ENCODE assay signal across 13 cellular contexts in the genomic region with DNA sequence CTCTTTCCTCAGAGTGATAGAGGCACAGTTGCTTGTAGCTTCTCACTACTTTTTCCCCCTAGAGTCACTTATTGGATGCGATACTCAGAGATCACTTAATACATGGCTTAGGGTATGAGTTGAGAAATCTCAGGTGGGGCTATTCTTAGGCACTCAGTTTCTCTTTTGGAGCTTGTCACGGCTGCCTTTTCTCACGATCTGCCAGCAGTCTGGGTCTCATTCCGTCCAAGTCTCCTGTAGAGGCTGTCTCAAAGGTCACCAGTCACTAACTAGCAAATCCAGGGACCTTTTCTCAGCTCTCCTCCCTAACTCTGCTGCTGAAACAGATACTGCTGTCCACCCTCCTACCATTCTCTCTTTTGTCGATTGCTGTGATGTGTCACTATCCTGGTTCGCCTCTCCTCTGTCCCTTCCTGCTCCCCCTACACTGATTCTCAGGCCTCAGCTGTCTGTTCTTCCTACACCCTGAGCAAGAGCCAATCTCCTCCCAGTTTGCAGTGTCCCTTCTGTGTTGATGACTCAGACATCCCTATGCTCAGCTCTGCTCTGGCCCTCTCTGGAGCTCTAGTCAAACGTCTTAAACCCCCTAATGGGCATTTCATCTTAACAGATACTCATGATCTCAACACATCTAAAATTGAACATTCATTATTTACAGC. TPM values are rescaled to one million over a fixed set of nuclear protein-coding genes. Genes with fewer than 3 reads are reported as not detected.
A peak's percentile ranks its signal among the peaks of the same experiment; 100 is the strongest.
DNase-seq lines count a peak whose midpoint lies in the region; ATAC-seq and TF ChIP-seq lines count a peak whose summit lies in the region.
"Had no signal": no experiment of that assay in that cellular context is flagged by ENCODE, and none has a peak within 500 bp of the region (broad histone marks: within the 10 kb centered on the region; RNA-seq: fewer than 3 reads in every experiment).

No MANE protein-coding gene starts in this region.

- no peak overlapping the region for H3K27ac ChIP-seq in left lung
- H3K27ac ChIP-seq: BLaER1 treated with 17β-estradiol and CSF1 and Interleukin-3, amounts not matched to agents 10 nM and 100 nM had no signal

- ATAC-seq in left lung = peak; percentile 36
- ATAC-seq: GM12878 had no signal

- in situ Hi-C loops in ACHN (cut with HindIII; ENCODE audit: low pct_ligation_motif_present, low pct_unique_long_range_greater_than_20kb, low sequenced_read_pairs) = no loop called here

- H3K27me3 ChIP-seq in left lung = no peaks in the 10 kb centered on the region
- H3K27me3 ChIP-seq: BLaER1 treated with 17β-estradiol and CSF1 and Interleukin-3, amounts not matched to agents 10 nM and 100 nM had no signal

- DNase-seq in ACHN = peak; percentile 40
- peak; percentile 70 for DNase-seq in HT1080 (ENCODE audit: low read depth)
- peak; percentile 71 for DNase-seq in cerebellum (ENCODE audit: low spot score)
- no peak for DNase-seq in left lung
- no peak for DNase-seq in effector CD8-positive, alpha-beta T cell (lab: John Stamatoyannopoulos, UW)
- DNase-seq in activated CD8-positive, alpha-beta memory T cell treated with anti-CD3 and anti-CD28 coated beads, Interleukin-2, amount 50 U/mL, for 4 hours = no peak
- DNase-seq in pons (ENCODE audit: low spot score) = no peak
- DNase-seq in NCI-H69 (lab: John Stamatoyannopoulos, UW) = no peak
- DNase-seq: activated gamma-delta T cell; mammary epithelial cell; stimulated activated naive CD4-positive, alpha-beta T cell had no signal

- H3K4me3 ChIP-seq in left lung = no peak overlapping the region
- H3K4me3 ChIP-seq: BLaER1 treated with 17β-estradiol and CSF1 and Interleukin-3, amounts not matched to agents 10 nM and 100 nM; GM12878 had no signal

- no peak for TF ChIP-seq CTCF in left lung (IDR thresholded peaks at IDR 0.05)

- H3K9me3 ChIP-seq in left lung = no peaks in the 10 kb centered on the region
- H3K9me3 ChIP-seq: BLaER1 treated with 17β-estradiol and CSF1 and Interleukin-3, amounts not matched to agents 10 nM and 100 nM had no signal

- intact Hi-C loops in left lung (cut with DNase I) = no loop called here

- peaks cover 0 to 4% of the 10 kb centered on the region in 2 donors for H3K4me1 ChIP-seq in left lung
- H3K4me1 ChIP-seq: BLaER1 treated with 17β-estradiol and CSF1 and Interleukin-3, amounts not matched to agents 10 nM and 100 nM had no signal

- no peaks in the 10 kb centered on the region for H3K36me3 ChIP-seq in left lung
- H3K36me3 ChIP-seq: BLaER1 treated with 17β-estradiol and CSF1 and Interleukin-3, amounts not matched to agents 10 nM and 100 nM had no signal

RNA-seq across cellular contexts. Expression of gene ATP1A2, which starts 12.4 kb away (rescaled TPM):
- total RNA-seq in HT1080 (2014; rRNA removed; shearing (Covaris generic)) = not detected in 2 replicates
- polyA plus RNA-seq in HT1080 (2015; cell fraction: cytosol; rRNA removed) = 0.02 TPM in 1 of 2 replicates, not detected in the other
- 0.37 TPM in 1 of 2 replicates, not detected in the other for polyA plus RNA-seq in HT1080 (2015; cell fraction: nucleus; rRNA removed)
- total RNA-seq in cerebellum (118 TPM), left lung (1 to 10 TPM; 2.8 to 5.0 TPM)
- total RNA-seq: GM12878 had no signal
- polyA plus RNA-seq: mammary epithelial cell had no signal

RNA-seq across cellular contexts. Expression of gene ATP1A4, which starts 23.4 kb away (rescaled TPM):
- not detected in 2 replicates for total RNA-seq in HT1080 (2014; rRNA removed; shearing (Covaris generic))
- polyA plus RNA-seq in HT1080 (2015; cell fraction: cytosol; rRNA removed) = not detected in 2 replicates
- polyA plus RNA-seq in HT1080 (2015; cell fraction: nucleus; rRNA removed) = not detected in 2 replicates
- total RNA-seq in cerebellum (0.64 TPM), left lung (not detected)
- polyA plus RNA-seq: mammary epithelial cell had no signal

RNA-seq across cellular contexts. Expression of gene IGSF8, which starts 29.6 kb away (rescaled TPM):
- total RNA-seq in HT1080 (2014; rRNA removed; shearing (Covaris generic)) = 17.5 and 18.0 TPM in 2 replicates
- polyA plus RNA-seq in HT1080 (2015; cell fraction: cytosol; rRNA removed) = 14.9 and 17.5 TPM in 2 replicates
- polyA plus RNA-seq in HT1080 (2015; cell fraction: nucleus; rRNA removed) = 31.8 and 32.4 TPM in 2 replicates
- total RNA-seq in cerebellum (24.0 TPM), left lung (10 to 100 TPM; 27.5 to 38.3 TPM)

RNA-seq across cellular contexts. Expression of gene KCNJ9, which starts 46.7 kb away (rescaled TPM):
- not detected in 2 replicates for total RNA-seq in HT1080 (2014; rRNA removed; shearing (Covaris generic))
- polyA plus RNA-seq in HT1080 (2015; cell fraction: cytosol; rRNA removed) = not detected in 2 replicates
- polyA plus RNA-seq in HT1080 (2015; cell fraction: nucleus; rRNA removed) = not detected in 2 replicates
- total RNA-seq in cerebellum (12.0 TPM), left lung (not detected)
- total RNA-seq: GM12878, mammary epithelial cell had no signal
- polyA plus RNA-seq: mammary epithelial cell had no signal

RNA-seq across cellular contexts. Expression of gene KCNJ10, which starts 58.0 kb away (rescaled TPM):
- total RNA-seq in HT1080 (2014; rRNA removed; shearing (Covaris generic)) = not detected in 2 replicates
- not detected in 2 replicates for polyA plus RNA-seq in HT1080 (2015; cell fraction: cytosol; rRNA removed)
- 0.08 TPM in 1 of 2 replicates, not detected in the other for polyA plus RNA-seq in HT1080 (2015; cell fraction: nucleus; rRNA removed)
- total RNA-seq in cerebellum = 3.4 TPM
- total RNA-seq in left lung = under 1 TPM in 1 of 2 donors, not detected in 1; 0.58 TPM
- total RNA-seq: mammary epithelial cell had no signal
- polyA plus RNA-seq: mammary epithelial cell had no signal

Comparison
In these comparisons a context has a peak if more than half of its experiments do, and no peak if none do; other contexts are left out.
1. DNase-seq: peak in ACHN (single experiment), HT1080 (single experiment) and cerebellum (single experiment); none in left lung (0 of 2), effector CD8-positive, alpha-beta T cell (single experiment), activated CD8-positive, alpha-beta memory T cell treated with anti-CD3 and anti-CD28 coated beads, Interleukin-2, amount 50 U/mL, for 4 hours (single experiment), pons (single experiment) and NCI-H69 (single experiment).
2. RNA of gene ATP1A2, which starts 12.4 kb away (total RNA-seq): 118 TPM in cerebellum (single experiment); 2.8 to 5.0 TPM in left lung and not detected in HT1080; every median in the first group is over 10 times any median in the second.